In the genomic region with DNA sequence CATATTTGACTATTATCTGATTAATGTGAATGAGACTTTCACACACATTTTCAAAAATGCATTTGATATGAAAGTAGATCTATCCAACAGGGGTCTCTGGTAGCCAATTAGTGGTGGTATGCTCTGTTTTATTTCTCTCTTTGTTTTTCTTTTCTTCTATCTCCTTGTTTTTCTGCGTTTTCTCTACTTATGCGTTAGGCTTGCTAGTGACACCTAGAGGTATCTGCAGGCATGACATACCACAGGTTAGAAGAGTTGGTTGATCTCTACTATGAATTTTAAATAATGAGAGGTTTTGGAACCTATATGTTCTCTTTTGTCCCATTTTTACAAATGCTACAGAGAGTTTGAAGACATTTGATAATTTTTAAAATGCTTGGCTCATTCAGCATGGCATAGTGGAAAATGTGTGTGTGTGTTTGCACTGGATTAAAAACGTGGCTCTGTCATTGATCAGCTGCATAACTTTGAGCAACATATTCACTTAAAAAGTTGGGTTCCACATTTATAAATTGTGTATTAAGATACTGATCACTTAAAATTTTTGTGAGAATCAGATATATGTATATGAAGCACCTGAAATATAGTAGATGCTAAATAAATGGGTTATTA, we compare ENCODE assay signal across 9 cellular contexts. TPM values are rescaled to one million over a fixed set of nuclear protein-coding genes. Genes with fewer than 3 reads are reported as not detected.
DNase-seq lines count a peak whose midpoint lies in the region; ATAC-seq and TF ChIP-seq lines count a peak whose summit lies in the region.
"Had no signal": no experiment of that assay in that cellular context is flagged by ENCODE, and none has a peak within 500 bp of the region (broad histone marks: within the 10 kb centered on the region; RNA-seq: fewer than 3 reads in every experiment).

No MANE protein-coding gene starts in this region.

- H3K9me3 Mint-ChIP-seq in naive thymus-derived CD4-positive, alpha-beta T cell, result peaks cover 0 to 3% (median 0%) of the 10 kb centered on the region in 11 donors

- ATAC-seq in HG03354 (IDR thresholded peaks at IDR 0.05; ENCODE audit: poor library complexity, severe bottlenecking, unreplicated experiment), result peak; percentile 86
- ATAC-seq in HG03097 (IDR thresholded peaks at IDR 0.05; ENCODE audit: low FRiP score, unreplicated experiment), result no peak
- no peak for ATAC-seq in naive thymus-derived CD4-positive, alpha-beta T cell

- no peaks in the 10 kb centered on the region for H3K36me3 Mint-ChIP-seq in naive thymus-derived CD4-positive, alpha-beta T cell

- intact Hi-C loops in naive thymus-derived CD4-positive, alpha-beta T cell (cut with micrococcal nuclease), result no loop called here

- H3K36me3 ChIP-seq in naive thymus-derived CD4-positive, alpha-beta T cell (ENCODE audit: control insufficient read depth in 2 of 3, insufficient read depth in 3 of 3, low read length in 3 of 3), result no peaks in the 10 kb centered on the region

- H3K27ac Mint-ChIP-seq in naive thymus-derived CD4-positive, alpha-beta T cell, result no peak overlapping the region

- DNase-seq in Ammon's horn (ENCODE audit: low spot score) (peak; percentile 52), GM13977 (ENCODE audit: low spot score) (peak; percentile 23), SIG-M5 (lab: John Stamatoyannopoulos, UW) (peak; percentile 8), fibroblast of peridontal ligament (ENCODE audit: extremely low read depth) (peak; percentile 72), putamen (ENCODE audit: low spot score) (peak; percentile 7)
- no peak for DNase-seq in naive thymus-derived CD4-positive, alpha-beta T cell

- CTCF ChIA-PET in naive thymus-derived CD4-positive, alpha-beta T cell (lab: Charles Lee), result interaction anchor here (0.6 kb wide), 1 partner anchor 1848 kb away, joined by 3 read pairs; no protein-coding TSS in a partner anchor

- in situ Hi-C loops in GM13977 (cut with MboI; ENCODE audit: low pct_unique_long_range_greater_than_20kb, low sequenced_read_pairs, unreplicated experiment), result no loop called here

- peak; percentile 73 for TF ChIP-seq CTCF in GM13977 (IDR thresholded peaks at IDR 0.05; ENCODE audit: extremely low read depth, insufficient read depth, missing control alignments)

- no peak overlapping the region for H3K4me3 Mint-ChIP-seq in naive thymus-derived CD4-positive, alpha-beta T cell

- H3K27ac ChIP-seq in naive thymus-derived CD4-positive, alpha-beta T cell (ENCODE audit: low read depth, low read length), result no peak overlapping the region
- H3K27ac ChIP-seq: SK-N-MC had no signal

- H3K4me3 ChIP-seq in naive thymus-derived CD4-positive, alpha-beta T cell (ENCODE audit: low read length), result no peak overlapping the region
- H3K4me3 ChIP-seq: SK-N-MC had no signal

- peaks cover 0 to 6% (median 0%) of the 10 kb centered on the region in 5 donors for H3K27me3 Mint-ChIP-seq in naive thymus-derived CD4-positive, alpha-beta T cell

- no peaks in the 10 kb centered on the region for H3K27me3 ChIP-seq in naive thymus-derived CD4-positive, alpha-beta T cell (ENCODE audit: control insufficient read depth in 2 of 2, insufficient read depth in 2 of 2, low read length in 2 of 2)

- H3K9me3 ChIP-seq in naive thymus-derived CD4-positive, alpha-beta T cell (ENCODE audit: control insufficient read depth in 2 of 3, low read length in 3 of 3), result no peaks in the 10 kb centered on the region

- H3K4me1 Mint-ChIP-seq in naive thymus-derived CD4-positive, alpha-beta T cell, result peaks cover 0 to 1% (median 0%) of the 10 kb centered on the region in 7 donors

- no peaks in the 10 kb centered on the region for H3K4me1 ChIP-seq in naive thymus-derived CD4-positive, alpha-beta T cell (ENCODE audit: control insufficient read depth in 2 of 2, insufficient read depth in 2 of 2, low read length in 2 of 2)

- POLR2A ChIA-PET in naive thymus-derived CD4-positive, alpha-beta T cell (lab: Charles Lee), result no interaction called here

RNA-seq across cellular contexts. Expression of gene PLXDC2, which starts 28.1 kb away (rescaled TPM):
- total RNA-seq in naive thymus-derived CD4-positive, alpha-beta T cell, result 10 to 100 TPM in 1 of 5 experiments, 1 to 10 TPM in 3, under 1 TPM in 1; 0.12 to 42.4 (median 1.5) TPM
- not detected for polyA plus RNA-seq in naive thymus-derived CD4-positive, alpha-beta T cell

Comparison
In these comparisons a context has a peak if more than half of its experiments do, and no peak if none do; other contexts are left out.
1. DNase-seq: peak in Ammon's horn (single experiment), GM13977 (single experiment), SIG-M5 (single experiment), fibroblast of peridontal ligament (single experiment) and putamen (single experiment); none in naive thymus-derived CD4-positive, alpha-beta T cell (0 of 9).